3 cellular contexts compared by ENCODE assay signal in the genomic region with DNA sequence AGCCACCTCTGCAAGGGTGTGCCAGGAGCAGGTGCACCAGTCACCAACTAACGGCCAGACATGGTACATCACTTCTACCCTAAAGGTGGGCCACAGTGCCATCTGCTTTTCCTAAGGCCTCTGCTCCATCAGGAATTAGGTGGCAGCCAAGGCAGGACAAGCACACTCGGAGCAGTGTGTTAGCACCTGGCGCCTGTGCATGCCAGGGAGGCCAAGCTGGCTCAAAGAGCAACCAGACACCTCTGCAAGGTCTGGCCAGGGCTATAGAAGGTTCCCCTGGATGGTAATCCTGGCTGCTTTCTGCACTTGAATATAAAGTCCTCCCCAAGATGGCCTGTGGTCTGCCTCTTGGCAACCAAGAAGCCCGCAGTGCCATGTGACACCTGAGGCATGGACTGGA. TPM values are rescaled to one million over a fixed set of nuclear protein-coding genes. Genes with fewer than 3 reads are reported as not detected.
"Had no signal": no experiment of that assay in that cellular context is flagged by ENCODE, and none has a peak within 500 bp of the region (broad histone marks: within the 10 kb centered on the region; RNA-seq: fewer than 3 reads in every experiment).

No MANE protein-coding gene starts in this region.

RNA-seq across cellular contexts. Expression of a gene that starts 45.4 kb away (rescaled TPM):
- total RNA-seq: LHCN-M2, M059J, MCF 10A had no signal
